Comparison of ENCODE assay signal across 12 cellular contexts in the genomic region with DNA sequence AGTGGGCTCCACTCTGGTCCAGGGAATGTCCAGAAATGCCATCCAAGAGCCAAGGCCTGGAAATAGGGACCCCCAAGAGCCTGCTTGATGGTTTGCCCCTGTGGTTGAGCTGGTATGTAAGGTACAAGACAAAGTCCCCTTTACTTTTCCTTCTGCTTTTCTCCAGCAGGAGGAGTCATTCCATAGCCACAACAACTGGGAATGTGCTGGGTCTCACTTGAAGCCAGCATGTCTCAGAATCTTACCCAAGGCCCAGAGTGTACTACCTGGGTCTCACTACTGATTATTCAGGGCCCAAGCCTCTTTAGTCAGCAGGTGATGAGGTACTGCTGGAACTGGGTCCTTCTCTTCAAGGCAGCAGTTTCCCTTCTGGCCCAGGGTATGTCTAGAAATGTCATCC.
A peak's percentile ranks its signal among the peaks of the same experiment; 100 is the strongest.
DNase-seq lines count a peak whose midpoint lies in the region; ATAC-seq and TF ChIP-seq lines count a peak whose summit lies in the region.
"Had no signal": no experiment of that assay in that cellular context is flagged by ENCODE, and none has a peak within 500 bp of the region (broad histone marks: within the 10 kb centered on the region; RNA-seq: fewer than 3 reads in every experiment).

No MANE protein-coding gene starts in this region.

- H3K4me1 ChIP-seq in cardiac muscle cell (ENCODE audit: low read depth) = no peaks in the 10 kb centered on the region
- H3K4me1 ChIP-seq in right atrium auricular region = no peaks in the 10 kb centered on the region
- no peaks in the 10 kb centered on the region for H3K4me1 ChIP-seq in hepatocyte (ENCODE audit: insufficient read depth)
- H3K4me1 ChIP-seq in transverse colon = no peaks in the 10 kb centered on the region
- H3K4me1 ChIP-seq in vagina = peaks cover 5% of the 10 kb centered on the region

- ATAC-seq in HG03469 (IDR thresholded peaks at IDR 0.05; ENCODE audit: unreplicated experiment) = no peak

- H3K36me3 ChIP-seq in cardiac muscle cell (no peaks in the 10 kb centered on the region), right atrium auricular region (no peaks in the 10 kb centered on the region), hepatocyte (replicated peaks; ENCODE audit: insufficient read depth, low read depth) (no peaks in the 10 kb centered on the region), transverse colon (no peaks in the 10 kb centered on the region), vagina (no peaks in the 10 kb centered on the region)

- H3K9me3 ChIP-seq in cardiac muscle cell (ENCODE audit: low read depth) = no peaks in the 10 kb centered on the region
- H3K9me3 ChIP-seq in right atrium auricular region = no peaks in the 10 kb centered on the region
- no peaks in the 10 kb centered on the region for H3K9me3 ChIP-seq in hepatocyte (ENCODE audit: low read depth)
- no peaks in the 10 kb centered on the region for H3K9me3 ChIP-seq in transverse colon
- H3K9me3 ChIP-seq in vagina = no peaks in the 10 kb centered on the region

- DNase-seq in cardiac muscle cell (ENCODE audit: low read depth in 1 of 2, low spot score in 1 of 2) (peak in 1 of 2 donors; percentile 64), right atrium auricular region (ENCODE audit: low spot score) (no peak), astrocyte of the cerebellum (ENCODE audit: low read depth) (no peak), hepatocyte (ENCODE audit: low spot score) (no peak), transverse colon (peak; percentile 12), vagina (ENCODE audit: extremely low spot score in 2 of 2) (no peak)
- no peak for DNase-seq in activated CD4-positive, alpha-beta T cell treated with anti-CD3 and anti-CD28 coated beads for 48 hours
- DNase-seq: amniotic stem cell, NCI-H2029 had no signal

- in situ Hi-C loops in astrocyte of the cerebellum (cut with HindIII; ENCODE audit: low sequenced_read_pairs) (no loop called here), transverse colon (cut with MboI; ENCODE audit: low pct_ligation_motif_present in 1 of 4, low pct_unique_long_range_greater_than_20kb in 1 of 4, low sequenced_read_pairs in 3 of 4) (loop anchor here in 1 of 4 donors (10.0 kb wide), 1 partner anchor 145 kb away; no protein-coding TSS in a partner anchor)

- intact Hi-C loops in transverse colon (cut with DNase I; ENCODE audit: low total_unique reads) (no loop called here), vagina (cut with DNase I) (no loop called here)

- H3K27me3 ChIP-seq in cardiac muscle cell (no peaks in the 10 kb centered on the region), right atrium auricular region (no peaks in the 10 kb centered on the region), hepatocyte (no peaks in the 10 kb centered on the region), transverse colon (no peaks in the 10 kb centered on the region), vagina (no peaks in the 10 kb centered on the region)
- H3K27me3 ChIP-seq: BLaER1 treated with 17β-estradiol and CSF1 and Interleukin-3, amounts not matched to agents 10 nM and 100 nM had no signal

- TF ChIP-seq CTCF in cardiac muscle cell (IDR thresholded peaks at IDR 0.05; ENCODE audit: low read depth, low read length) (peak; percentile 56), right atrium auricular region (IDR thresholded peaks at IDR 0.05) (peak in 1 of 2 donors; percentile 38), astrocyte of the cerebellum (IDR thresholded peaks at IDR 0.05; ENCODE audit: low read depth, low read length, missing control alignments) (peak; percentile 42), hepatocyte (IDR thresholded peaks at IDR 0.05; ENCODE audit: poor library complexity) (peak; percentile 33), transverse colon (IDR thresholded peaks at IDR 0.05) (peak; percentile 35 to 73 (median 55)), vagina (IDR thresholded peaks at IDR 0.05) (no peak)

- TF ChIP-seq POLR2A in transverse colon (IDR thresholded peaks at IDR 0.05) = no peak
- TF ChIP-seq POLR2A in vagina (IDR thresholded peaks at IDR 0.05) = no peak

- H3K79me2 ChIP-seq in hepatocyte = no peaks in the 10 kb centered on the region

- no peak overlapping the region for H2AFZ ChIP-seq in hepatocyte

- no peak overlapping the region for H3K4me3 ChIP-seq in cardiac muscle cell
- no peak overlapping the region for H3K4me3 ChIP-seq in right atrium auricular region
- H3K4me3 ChIP-seq in astrocyte of the cerebellum (ENCODE audit: low read depth, low read length) = no peak overlapping the region
- no peak overlapping the region for H3K4me3 ChIP-seq in hepatocyte
- no peak overlapping the region for H3K4me3 ChIP-seq in transverse colon
- H3K4me3 ChIP-seq in vagina = no peak overlapping the region
- H3K4me3 ChIP-seq: BLaER1 treated with 17β-estradiol and CSF1 and Interleukin-3, amounts not matched to agents 10 nM and 100 nM; lung had no signal

- H3K27ac ChIP-seq in cardiac muscle cell (no peak overlapping the region), right atrium auricular region (no peak overlapping the region), hepatocyte (no peak overlapping the region), transverse colon (no peak overlapping the region), vagina (no peak overlapping the region)
- H3K27ac ChIP-seq: BLaER1 treated with 17β-estradiol and CSF1 and Interleukin-3, amounts not matched to agents 10 nM and 100 nM had no signal

- no peaks in the 10 kb centered on the region for H3K9me2 ChIP-seq in hepatocyte (replicated peaks; ENCODE audit: insufficient read depth)

- H3K4me2 ChIP-seq in hepatocyte = no peak overlapping the region

- no peaks in the 10 kb centered on the region for H4K20me1 ChIP-seq in hepatocyte (ENCODE audit: insufficient read depth, poor library complexity, severe bottlenecking)
- H4K20me1 ChIP-seq: BLaER1 treated with 17β-estradiol and CSF1 and Interleukin-3, amounts not matched to agents 10 nM and 100 nM had no signal

- no peak for TF ChIP-seq EP300 in transverse colon (IDR thresholded peaks at IDR 0.05; ENCODE audit: low read depth)

Comparison
In these comparisons a context has a peak if more than half of its experiments do, and no peak if none do; other contexts are left out.
1. CTCF ChIP-seq: peak in cardiac muscle cell (single experiment), astrocyte of the cerebellum (single experiment), hepatocyte (single experiment) and transverse colon (5 of 5); none in vagina (0 of 3).